In genomic region chr1:150168960-150169565, GRCh38 we compare ENCODE assay signal across 8 cellular contexts. TPM values are rescaled to one million over a fixed set of nuclear protein-coding genes. Genes with fewer than 3 reads are reported as not detected.
DNase-seq lines count a peak whose midpoint lies in the region; ATAC-seq and TF ChIP-seq lines count a peak whose summit lies in the region.

No MANE protein-coding gene starts in this region.

- no TSS peak for BruUV-seq in PC-3 (replicated peaks; lab: Mats Ljungman, UMichigan)

- H3K9me3 Mint-ChIP-seq in GM23338 (no peaks in the 10 kb centered on the region), neural crest cell (no peaks in the 10 kb centered on the region)

- H3K9me3 ChIP-seq in PC-3 (ENCODE audit: low read length), result no peaks in the 10 kb centered on the region

- H4K20me1 ChIP-seq in GM23338 (replicated peaks; ENCODE audit: insufficient read depth), result no peaks in the 10 kb centered on the region
- no peaks in the 10 kb centered on the region for H4K20me1 ChIP-seq in PC-3 (ENCODE audit: low read length)

- no peaks in the 10 kb centered on the region for H3K9me2 ChIP-seq in GM23338 (ENCODE audit: insufficient read depth)
- no peaks in the 10 kb centered on the region for H3K9me2 ChIP-seq in PC-3 (replicated peaks; ENCODE audit: low read length)

- POLR2A ChIA-PET in PC-3 (lab: Charles Lee; ENCODE audit: unreplicated experiment), result no interaction called here

- H3K27ac ChIP-seq in GM23338 (ENCODE audit: low read depth), result no peak overlapping the region
- H3K27ac ChIP-seq in PC-3 (ENCODE audit: low read length), result no peak overlapping the region

- H3K36me3 Mint-ChIP-seq in GM23338 (ENCODE audit: low read depth), result no peaks in the 10 kb centered on the region
- no peaks in the 10 kb centered on the region for H3K36me3 Mint-ChIP-seq in neural crest cell (ENCODE audit: low read depth)

- H3K4me3 Mint-ChIP-seq in GM23338, result no peak overlapping the region
- no peak overlapping the region for H3K4me3 Mint-ChIP-seq in neural crest cell

- CTCF ChIA-PET in PC-3 (lab: Charles Lee), result interaction anchor here (0.6 to 1.5 kb wide), 6 partner anchors 18 to 656 kb away, joined by 4 to 8 read pairs (median 6); a partner anchor contains a TSS

- H2AFZ ChIP-seq in GM23338 (no peak overlapping the region), PC-3 (ENCODE audit: low read length) (peak overlapping the region; percentile 27)

- H3K79me2 ChIP-seq in GM23338 (replicated peaks; ENCODE audit: insufficient read depth) (no peaks in the 10 kb centered on the region), PC-3 (ENCODE audit: low read length) (no peaks in the 10 kb centered on the region)

- ATAC-seq in GM23338, result peak; percentile 75
- ATAC-seq in PC-3, result peak; percentile 83
- ATAC-seq in HG02759 (IDR thresholded peaks at IDR 0.05; ENCODE audit: unreplicated experiment), result no peak

- H3K27ac Mint-ChIP-seq in GM23338 (no peak overlapping the region), neural crest cell (ENCODE audit: unreplicated experiment) (no peak overlapping the region)

- H3F3A ChIP-seq in GM23338 (replicated peaks; ENCODE audit: low read depth) (0 out of 2 replicates have a peak, but pooled peaks cover 5% of the 10 kb centered on the region), PC-3 (ENCODE audit: low read length, unreplicated experiment) (no peaks in the 10 kb centered on the region)

- intact Hi-C loops in PC-3 (cut with micrococcal nuclease), result loop anchor here (1.0 kb wide), 2 partner anchors 96 to 207 kb away; no protein-coding TSS in a partner anchor

- H3K4me1 Mint-ChIP-seq in GM23338, result peaks cover 12% of the 10 kb centered on the region
- H3K4me1 Mint-ChIP-seq in neural crest cell, result peaks cover 30% of the 10 kb centered on the region

- no peak overlapping the region for H3K9ac ChIP-seq in PC-3 (ENCODE audit: low read length)

- H3K27me3 Mint-ChIP-seq in GM23338 (ENCODE audit: insufficient read depth, low read depth, poor library complexity), result peaks cover 1% of the 10 kb centered on the region
- no peaks in the 10 kb centered on the region for H3K27me3 Mint-ChIP-seq in neural crest cell (ENCODE audit: low read depth)

- DNase-seq in AG10803 (ENCODE audit: low read depth), result peak; percentile 45
- DNase-seq in GM23338 (ENCODE audit: low spot score), result peak; percentile 77
- peak; percentile 78 for DNase-seq in PC-3
- DNase-seq in activated T-cell treated with anti-CD3 and anti-CD28 coated beads, Interleukin-2, amount 50 U/mL, for 48 hours, result peak; percentile 67 to 73
- peak; percentile 26 for DNase-seq in fibroblast of gingiva (ENCODE audit: low read depth)
- DNase-seq in neural crest cell (ENCODE audit: low read depth, low spot score), result peak; percentile 64
- DNase-seq in foreskin melanocyte, result no peak

- H3K4me3 ChIP-seq in AG10803 (ENCODE audit: low read length), result no peak overlapping the region
- H3K4me3 ChIP-seq in GM23338, result no peak overlapping the region
- H3K4me3 ChIP-seq in PC-3 (ENCODE audit: low read length), result no peak overlapping the region

- H3K36me3 ChIP-seq in GM23338 (ENCODE audit: insufficient read depth) (no peaks in the 10 kb centered on the region), PC-3 (ENCODE audit: low read depth, low read length) (no peaks in the 10 kb centered on the region)

- H3K4me1 ChIP-seq in GM23338 (ENCODE audit: insufficient read depth) (peaks cover 3% of the 10 kb centered on the region; the same call in 1 of the 2 replicates), PC-3 (ENCODE audit: insufficient read depth, low read length) (no peaks in the 10 kb centered on the region)

- peak; percentile 77 for TF ChIP-seq CTCF in AG10803 (conservative IDR thresholded peaks at IDR 0.05; ENCODE audit: low read length)
- peak; percentile 89 to 90 for TF ChIP-seq CTCF in GM23338 (conservative IDR thresholded peaks at IDR 0.05; ENCODE audit: low read depth in 2 of 2)
- TF ChIP-seq CTCF in PC-3 (conservative IDR thresholded peaks at IDR 0.05; ENCODE audit: low read depth, low read length), result peak; percentile 98
- peak; percentile 76 for TF ChIP-seq CTCF in neural crest cell (conservative IDR thresholded peaks at IDR 0.05)

- H3K27me3 ChIP-seq in GM23338 (ENCODE audit: insufficient read depth), result no peaks in the 10 kb centered on the region
- H3K27me3 ChIP-seq in PC-3 (ENCODE audit: low read length), result no peaks in the 10 kb centered on the region

- H3K4me2 ChIP-seq in GM23338 (no peak overlapping the region), PC-3 (ENCODE audit: low read length) (no peak overlapping the region)

TF ChIP-seq in GM23338, 12 proteins besides CTCF, POLR2A, EP300 and RAD21 (continues in another document):
- TF ChIP-seq STAT1 (IDR thresholded peaks at IDR 0.05; ENCODE audit: unreplicated experiment) (no peak), ZNF462 (CRISPR knock-in tag; IDR thresholded peaks at IDR 0.05) (no peak), EZH2 (IDR thresholded peaks at IDR 0.05; ENCODE audit: low read depth, unreplicated experiment) (no peak), ZNF114 (CRISPR knock-in tag; IDR thresholded peaks at IDR 0.05) (no peak)

RNA-seq across cellular contexts. Expression of gene PLEKHO1, which starts 19.3 kb away (rescaled TPM):
- 26.3 and 34.3 TPM in 2 replicates for total RNA-seq in GM23338 (2014; rRNA removed; shearing (Covaris generic))
- 33.1 and 36.7 TPM in 2 replicates for polyA plus RNA-seq in GM23338 (2016; fragmentation: Nextera tagmentation; extraction: Ambion mirVana)
- 13.8 and 29.5 TPM in 2 replicates for total RNA-seq in PC-3 (2014; rRNA removed)
- 106 and 113 TPM in 2 replicates for total RNA-seq in neural crest cell
